In the genomic region with DNA sequence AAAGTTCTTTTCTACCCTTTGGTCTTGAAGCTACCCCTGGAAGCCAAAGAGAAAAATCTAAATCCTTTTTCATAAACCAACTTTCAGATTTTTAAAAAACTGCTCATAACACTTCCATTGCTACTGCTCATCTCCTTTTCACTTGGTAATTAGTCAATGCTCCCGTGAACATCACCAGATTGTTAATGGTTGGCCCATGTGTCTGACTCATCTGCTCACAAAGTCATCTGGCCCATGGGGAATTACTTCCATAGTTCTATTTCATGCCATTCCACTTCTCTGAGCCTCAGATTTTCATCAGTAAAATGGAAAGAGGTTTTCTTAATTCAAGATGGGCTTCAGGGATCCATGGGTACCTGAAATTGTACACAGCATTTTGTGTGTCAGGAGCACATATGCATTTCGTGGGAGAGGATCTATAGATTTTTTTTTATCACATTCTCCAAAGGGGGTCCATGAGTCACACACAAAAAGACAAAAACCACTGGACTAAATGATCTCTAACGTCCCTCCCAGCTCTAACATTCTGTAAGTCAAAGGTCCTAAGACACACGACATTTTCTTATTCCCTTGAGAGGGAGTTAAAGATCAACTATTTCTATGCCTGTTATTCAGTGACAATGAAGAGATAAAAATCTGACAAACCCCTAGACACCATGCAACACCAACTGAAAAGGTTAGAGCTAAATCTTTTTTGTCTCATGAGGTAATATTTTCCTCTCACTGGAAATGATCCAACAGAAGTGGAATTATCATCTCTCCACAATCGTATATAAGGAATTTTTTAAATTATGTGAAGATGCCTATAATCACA, we compare ENCODE assay signal across 19 cellular contexts.
DNase-seq lines count a peak whose midpoint lies in the region; ATAC-seq, FAIRE-seq and TF ChIP-seq lines count a peak whose summit lies in the region.
"Had no signal": no experiment of that assay in that cellular context is flagged by ENCODE, and none has a peak within 500 bp of the region (broad histone marks: within the 10 kb centered on the region; RNA-seq: fewer than 3 reads in every experiment).

No MANE protein-coding gene starts in this region.

- no peaks in the 10 kb centered on the region for H3K4me1 Mint-ChIP-seq in neural crest cell
- H3K4me1 Mint-ChIP-seq: T-cell had no signal

- no peak overlapping the region for H3K27ac ChIP-seq in dorsolateral prefrontal cortex
- H3K27ac ChIP-seq: sigmoid colon had no signal

- peak overlapping the region; percentile 59 for H3K27ac Mint-ChIP-seq in neural crest cell (ENCODE audit: unreplicated experiment)
- H3K27ac Mint-ChIP-seq: activated naive CD8-positive, alpha-beta T cell; CD4-positive, alpha-beta T cell; dendritic cell treated with granulocyte-macrophage colony-stimulating factor and Interleukin-4, amounts not matched to agents 40 ng/mL and 50 ng/mL, for 4 days; nephron; T-cell had no signal

- TF ChIP-seq CTCF in epithelial cell of esophagus (IDR thresholded peaks at IDR 0.05; ENCODE audit: insufficient read depth, low read depth, low read length, missing control alignments) (no peak), neural crest cell (conservative IDR thresholded peaks at IDR 0.05) (no peak), D721Med (IDR thresholded peaks at IDR 0.05; ENCODE audit: insufficient read depth, missing control alignments) (no peak), dorsolateral prefrontal cortex (IDR thresholded peaks at IDR 0.05 in 54 of 56, conservative IDR thresholded peaks at IDR 0.05 in 2 of 56; ENCODE audit: low read depth in 1 of 56, partially characterized antibody in 56 of 56) (no peak)

- no peaks in the 10 kb centered on the region for H3K27me3 Mint-ChIP-seq in neural crest cell (ENCODE audit: low read depth)
- H3K27me3 Mint-ChIP-seq: activated naive CD8-positive, alpha-beta T cell; CD4-positive, alpha-beta T cell; dendritic cell treated with granulocyte-macrophage colony-stimulating factor and Interleukin-4, amounts not matched to agents 40 ng/mL and 50 ng/mL, for 4 days; T-cell had no signal

- no peaks in the 10 kb centered on the region for H3K9me3 Mint-ChIP-seq in neural crest cell
- H3K9me3 Mint-ChIP-seq: CD4-positive, alpha-beta T cell; dendritic cell treated with granulocyte-macrophage colony-stimulating factor and Interleukin-4, amounts not matched to agents 40 ng/mL and 50 ng/mL, for 4 days; nephron; T-cell had no signal

- no peak overlapping the region for H3K4me3 ChIP-seq in epithelial cell of esophagus (ENCODE audit: low read length)
- no peak overlapping the region for H3K4me3 ChIP-seq in dorsolateral prefrontal cortex
- H3K4me3 ChIP-seq: sigmoid colon had no signal

- FAIRE-seq in D721Med (lab: Jason Lieb, UNC) = no peak

- intact Hi-C loops in dorsolateral prefrontal cortex (cut with DNase I) = no loop called here

- DNase-seq in COLO829 (ENCODE audit: low spot score) = peak; percentile 46
- DNase-seq in LHCN-M2 (ENCODE audit: low read depth) = peak; percentile 79
- DNase-seq in epithelial cell of esophagus (ENCODE audit: low read depth) = peak; percentile 42
- DNase-seq in neural crest cell (ENCODE audit: low read depth, low spot score) = no peak
- DNase-seq in D721Med (ENCODE audit: insufficient read length, low spot score) = no peak
- DNase-seq in NCI-H2196 treated with DMSO at 0.1 percent for 48 hours (lab: John Stamatoyannopoulos, UW; ENCODE audit: unreplicated experiment) = no peak
- DNase-seq in dorsolateral prefrontal cortex = no peak
- DNase-seq: CD4-positive, alpha-beta T cell; GF-D8; left cardiac atrium; MM.1S; sigmoid colon; T-cell had no signal

- ATAC-seq in GM19395 (IDR thresholded peaks at IDR 0.05; ENCODE audit: unreplicated experiment) = no peak
- ATAC-seq: activated CD4-positive, CD25-positive, alpha-beta regulatory T cell treated with anti-CD3 and anti-CD28 coated beads, Interleukin-2, amount 50 U/mL, for 24 hours; HCT116; left cardiac atrium; T-cell had no signal

- H3K27me3 ChIP-seq in dorsolateral prefrontal cortex = no peaks in the 10 kb centered on the region
- H3K27me3 ChIP-seq: sigmoid colon had no signal

- peaks cover 16% of the 10 kb centered on the region for H3K36me3 Mint-ChIP-seq in neural crest cell (ENCODE audit: low read depth)

- H3K4me3 Mint-ChIP-seq in neural crest cell = no peak overlapping the region
- H3K4me3 Mint-ChIP-seq: activated naive CD8-positive, alpha-beta T cell; CD4-positive, alpha-beta T cell; dendritic cell treated with granulocyte-macrophage colony-stimulating factor and Interleukin-4, amounts not matched to agents 40 ng/mL and 50 ng/mL, for 4 days; nephron; T-cell had no signal

Comparison
In these comparisons a context has a peak if more than half of its experiments do, and no peak if none do; other contexts are left out.
1. DNase-seq: peak in COLO829 (single experiment), LHCN-M2 (single experiment) and epithelial cell of esophagus (single experiment); none in neural crest cell (single experiment), D721Med (single experiment), NCI-H2196 treated with DMSO at 0.1 percent for 48 hours (single experiment) and dorsolateral prefrontal cortex (0 of 10).